In the genomic region with DNA sequence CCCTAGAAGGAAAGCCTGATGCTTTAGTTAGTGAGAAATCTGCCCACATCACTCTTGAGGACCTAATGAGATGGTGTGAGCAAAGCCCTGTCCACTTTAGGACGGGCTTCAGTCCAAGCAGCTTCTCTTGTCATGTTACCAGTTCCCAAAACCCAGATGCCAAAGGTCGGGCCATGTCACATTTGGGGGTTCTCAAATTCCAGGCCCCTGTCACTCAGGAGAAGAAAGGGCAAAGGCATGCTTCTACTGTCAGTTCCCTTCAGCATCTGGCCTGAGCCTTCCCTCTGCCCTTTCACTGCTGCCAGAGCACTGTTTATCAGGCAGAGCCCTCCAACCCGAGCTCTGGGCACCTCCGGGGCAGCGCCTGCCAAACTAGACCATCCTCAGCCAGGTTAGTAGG, we compare ENCODE assay signal across 24 cellular contexts.
"Had no signal": no experiment of that assay in that cellular context is flagged by ENCODE, and none has a peak within 500 bp of the region (broad histone marks: within the 10 kb centered on the region; RNA-seq: fewer than 3 reads in every experiment).

No MANE protein-coding gene starts in this region.

- H3K9me3 ChIP-seq: left lung, lower lobe of right lung, pancreas, prostate gland, upper lobe of left lung, vagina had no signal

- H3K4me1 Mint-ChIP-seq: naive thymus-derived CD8-positive, alpha-beta T cell; stimulated activated effector memory CD8-positive, alpha-beta T cell treated with anti-CD3 and anti-CD28 coated beads, Interleukin-12 subunit alpha, Interleukin-12 subunit beta, amount 100 ng/mL, for 72 hours; stimulated activated naive CD8-positive, alpha-beta T cell treated with anti-CD3 and anti-CD28 coated beads, Interleukin-15, amount 100 ng/mL, for 72 hours had no signal

- ATAC-seq: left colon; left lung; lower lobe of right lung; naive thymus-derived CD8-positive, alpha-beta T cell; pancreas; right cardiac atrium; sciatic nerve; stimulated activated effector memory CD8-positive, alpha-beta T cell treated with anti-CD3 and anti-CD28 coated beads, Interleukin-12 subunit alpha, Interleukin-12 subunit beta, amount 100 ng/mL, for 72 hours; stimulated activated naive CD8-positive, alpha-beta T cell treated with anti-CD3 and anti-CD28 coated beads, Interleukin-15, amount 100 ng/mL, for 72 hours had no signal

- H3K36me3 Mint-ChIP-seq: naive thymus-derived CD8-positive, alpha-beta T cell; stimulated activated effector memory CD8-positive, alpha-beta T cell treated with anti-CD3 and anti-CD28 coated beads, Interleukin-12 subunit alpha, Interleukin-12 subunit beta, amount 100 ng/mL, for 72 hours had no signal

- H3K9me3 Mint-ChIP-seq: stimulated activated naive CD8-positive, alpha-beta T cell treated with anti-CD3 and anti-CD28 coated beads, Interleukin-15, amount 100 ng/mL, for 72 hours had no signal

- H3K36me3 ChIP-seq: left lung, lower lobe of right lung, pancreas, prostate gland, spleen, tibial nerve, upper lobe of left lung, vagina had no signal

- H3K4me3 Mint-ChIP-seq: naive thymus-derived CD8-positive, alpha-beta T cell; stimulated activated effector memory CD8-positive, alpha-beta T cell treated with anti-CD3 and anti-CD28 coated beads, Interleukin-12 subunit alpha, Interleukin-12 subunit beta, amount 100 ng/mL, for 72 hours; stimulated activated naive CD8-positive, alpha-beta T cell treated with anti-CD3 and anti-CD28 coated beads, Interleukin-15, amount 100 ng/mL, for 72 hours had no signal

- H3K27me3 ChIP-seq: left lung, pancreas, tibial nerve, upper lobe of left lung, vagina had no signal

- H3K4me3 ChIP-seq: left lung, lower lobe of right lung, pancreas, prostate gland, spleen, tibial nerve, upper lobe of left lung, vagina had no signal

- DNase-seq: hippocampal formation; kidney; left colon; left lung; lower lobe of right lung; mammary epithelial cell; mesenchymal stem cell; naive thymus-derived CD8-positive, alpha-beta T cell; nucleus accumbens; pancreas; posterior cingulate gyrus; right cardiac atrium; small intestine; spleen; stimulated activated CD4-positive, alpha-beta T cell treated with anti-CD3 and anti-CD28 coated beads, Interleukin-4, amount 100 ng/mL, for 24 hours; stimulated activated naive CD4-positive, alpha-beta T cell treated with Interleukin-2 at 50 U/mL for 16 hours; stimulated activated naive CD8-positive, alpha-beta T cell treated with anti-CD3 and anti-CD28 coated beads, Interleukin-15, amount 100 ng/mL, for 72 hours; substantia nigra; upper lobe of left lung had no signal

- H3K27ac Mint-ChIP-seq: naive thymus-derived CD8-positive, alpha-beta T cell; stimulated activated effector memory CD8-positive, alpha-beta T cell treated with anti-CD3 and anti-CD28 coated beads, Interleukin-12 subunit alpha, Interleukin-12 subunit beta, amount 100 ng/mL, for 72 hours; stimulated activated naive CD8-positive, alpha-beta T cell treated with anti-CD3 and anti-CD28 coated beads, Interleukin-15, amount 100 ng/mL, for 72 hours had no signal

- H3K27ac ChIP-seq: left lung, lower lobe of right lung, pancreas, prostate gland, spleen, upper lobe of left lung, vagina had no signal

- H3K4me1 ChIP-seq: left lung, lower lobe of right lung, pancreas, prostate gland, spleen had no signal
